ENCODE assay signal across 15 cellular contexts in genomic region chr6:6751197-6751596, GRCh38.
DNase-seq lines count a peak whose midpoint lies in the region; ATAC-seq, FAIRE-seq and TF ChIP-seq lines count a peak whose summit lies in the region.
"Had no signal": no experiment of that assay in that cellular context is flagged by ENCODE, and none has a peak within 500 bp of the region (broad histone marks: within the 10 kb centered on the region; RNA-seq: fewer than 3 reads in every experiment).

No MANE protein-coding gene starts in this region.

- no peak for DNase-seq in heart right ventricle
- no peak for DNase-seq in Right ventricle myocardium superior
- no peak for DNase-seq in neuronal stem cell (ENCODE audit: low spot score)
- DNase-seq in glomerular visceral epithelial cell (ENCODE audit: extremely low spot score): no peak
- DNase-seq in HEK293T (ENCODE audit: extremely low spot score): no peak
- no peak for DNase-seq in RCC 7860 (ENCODE audit: low spot score)
- DNase-seq: dermis blood vessel endothelial cell, DMS53, naive B cell, NCI-H1930, NCI-H526 treated with DMSO at 0.1 percent for 48 hours, SHP77 treated with DMSO at 0.1 percent for 48 hours had no signal

- H3K18ac ChIP-seq in neuronal stem cell (ENCODE audit: low read length): peak overlapping the region; percentile 69

- no peaks in the 10 kb centered on the region for H3K9me3 Mint-ChIP-seq in brain
- H3K9me3 Mint-ChIP-seq: naive B cell, type B pancreatic cell had no signal

- peak overlapping the region; percentile 5 for H2BK15ac ChIP-seq in neuronal stem cell (ENCODE audit: low read length)

- peaks cover 64% of the 10 kb centered on the region for H3K4me1 Mint-ChIP-seq in brain
- H3K4me1 Mint-ChIP-seq: naive B cell had no signal

- no peaks in the 10 kb centered on the region for H3K9me3 ChIP-seq in heart right ventricle
- no peaks in the 10 kb centered on the region for H3K9me3 ChIP-seq in neuronal stem cell (replicated peaks in 1 of 2; ENCODE audit: control insufficient read depth in 2 of 2, insufficient read depth in 1 of 2, low read depth in 1 of 2, low read length in 2 of 2)

- H3K27ac Mint-ChIP-seq in brain: peak overlapping the region in 4 of 5 experiments; percentile 16 to 88 (median 42)

- no peak overlapping the region for H2AK5ac ChIP-seq in neuronal stem cell (ENCODE audit: low read depth, low read length)

- no peak overlapping the region for H3K4ac ChIP-seq in neuronal stem cell (ENCODE audit: low read length)

- intact Hi-C loops in heart right ventricle (cut with DNase I): loop anchor here in 2 of 10 donors (5.0 to 10.0 kb wide), 3 partner anchors 64 to 226 kb away; no protein-coding TSS in a partner anchor
- intact Hi-C loops in Right ventricle myocardium superior (cut with DNase I): loop anchor here (10.0 kb wide), 1 partner anchor 154 kb away; no protein-coding TSS in a partner anchor

- H3K27ac ChIP-seq in heart right ventricle: peak overlapping the region in 8 of 10 donors; percentile 22 to 91 (median 83)
- H3K27ac ChIP-seq in neuronal stem cell (replicated peaks; ENCODE audit: low read length): no peak overlapping the region
- H3K27ac ChIP-seq in urinary bladder (ENCODE audit: low read depth): peak overlapping the region; percentile 46

- no peak overlapping the region for H3K9ac ChIP-seq in neuronal stem cell (ENCODE audit: low read depth, low read length, poor library complexity)

- POLR2A ChIA-PET in HEK293T (lab: Yijun Ruan, JAX): no interaction called here

- H2BK5ac ChIP-seq in neuronal stem cell (ENCODE audit: low read length): no peak overlapping the region

- CTCF ChIA-PET in HEK293T (lab: Yijun Ruan, JAX): no interaction called here

- no peak overlapping the region for H2BK12ac ChIP-seq in neuronal stem cell (ENCODE audit: low read length)

- no peak overlapping the region for H4K8ac ChIP-seq in neuronal stem cell (ENCODE audit: low read depth, low read length)

- no peak overlapping the region for H3K4me3 ChIP-seq in heart right ventricle
- no peak overlapping the region for H3K4me3 ChIP-seq in neuronal stem cell (ENCODE audit: low read length in 2 of 2)
- no peak overlapping the region for H3K4me3 ChIP-seq in urinary bladder (ENCODE audit: low read depth, low read length)

- peaks cover 16 to 58% (median 43%) of the 10 kb centered on the region in 9 donors for H3K4me1 ChIP-seq in heart right ventricle
- peaks cover 0 to 17% of the 10 kb centered on the region in 2 donors for H3K4me1 ChIP-seq in neuronal stem cell (ENCODE audit: control insufficient read depth in 2 of 2, insufficient read depth in 1 of 2, low read depth in 1 of 2, low read length in 2 of 2)
- H3K4me1 ChIP-seq in urinary bladder (ENCODE audit: insufficient read depth): peaks cover 1% of the 10 kb centered on the region

- H3K79me1 ChIP-seq in neuronal stem cell (ENCODE audit: low read depth, low read length): no peaks in the 10 kb centered on the region

- peak overlapping the region in 1 of 5 experiments; percentile 22 for H3K4me3 Mint-ChIP-seq in brain
- H3K4me3 Mint-ChIP-seq: naive B cell, type B pancreatic cell had no signal

- no peak overlapping the region for H3K4me2 ChIP-seq in neuronal stem cell (ENCODE audit: insufficient read depth, low read length, poor library complexity, severe bottlenecking)

- TF ChIP-seq CTCF in heart right ventricle (IDR thresholded peaks at IDR 0.05) (no peak), brain (conservative IDR thresholded peaks at IDR 0.05) (no peak)

- no peak overlapping the region for H3K23ac ChIP-seq in neuronal stem cell (ENCODE audit: low read depth, low read length, poor library complexity)

- no peak overlapping the region for H2AFZ ChIP-seq in neuronal stem cell (ENCODE audit: low read length)

- ATAC-seq in heart right ventricle (no peak), Right ventricle myocardium superior (ENCODE audit: poor library complexity) (no peak)

- H3K36me3 ChIP-seq in heart right ventricle: no peaks in the 10 kb centered on the region
- H3K36me3 ChIP-seq in neuronal stem cell (replicated peaks in 1 of 2; ENCODE audit: control insufficient read depth in 2 of 2, insufficient read depth in 2 of 2, low read length in 2 of 2): no peaks in the 10 kb centered on the region
- H3K36me3 ChIP-seq in urinary bladder (ENCODE audit: insufficient read depth): no peaks in the 10 kb centered on the region

- H3K27me3 ChIP-seq in heart right ventricle: no peaks in the 10 kb centered on the region
- H3K27me3 ChIP-seq in neuronal stem cell (ENCODE audit: control insufficient read depth in 3 of 3, insufficient read depth in 3 of 3, low read depth in 1 of 3, low read length in 3 of 3): peaks cover 0 to 18% (median 0%) of the 10 kb centered on the region in 3 experiments

- no peak overlapping the region for H4K91ac ChIP-seq in neuronal stem cell (ENCODE audit: low read depth, low read length, poor library complexity)

- WGBS in heart right ventricle, 2 donors: 57 to 76% methylated on average over 2 of the region's 2 CpGs
- no CpG with 5 or more reads among the region's 2 CpGs for WGBS in neuronal stem cell (ENCODE audit: extremely low coverage in 2 of 2, insufficient read length in 2 of 2, insufficient replicate concordance in 1 of 2), 2 donors
- 72% methylated on average over 2 of the region's 2 CpGs for WGBS in urinary bladder

- no peak for FAIRE-seq in RCC 7860 (lab: Jason Lieb, UNC)

- no peaks in the 10 kb centered on the region for H3K36me3 Mint-ChIP-seq in brain
- H3K36me3 Mint-ChIP-seq: naive B cell, type B pancreatic cell had no signal

- no peaks in the 10 kb centered on the region for H3K27me3 Mint-ChIP-seq in brain
- H3K27me3 Mint-ChIP-seq: type B pancreatic cell had no signal

- H3K14ac ChIP-seq in neuronal stem cell (ENCODE audit: low read length): no peak overlapping the region

- no peak overlapping the region for H2BK120ac ChIP-seq in neuronal stem cell (ENCODE audit: low read depth, low read length)

TF ChIP-seq in HEK293T, 16 proteins besides CTCF, POLR2A, EP300 and RAD21:
- TF ChIP-seq CTBP1 (IDR thresholded peaks at IDR 0.05; ENCODE audit: borderline replicate concordance) (no peak), ZNF384 (IDR thresholded peaks at IDR 0.05) (no peak)
